Comparison of ENCODE assay signal across 20 cellular contexts in genomic region chr2:230224458-230224857, GRCh38. TPM values are rescaled to one million over a fixed set of nuclear protein-coding genes. Genes with fewer than 3 reads are reported as not detected.
A peak's percentile ranks its signal among the peaks of the same experiment; 100 is the strongest.
DNase-seq lines count a peak whose midpoint lies in the region; ATAC-seq and TF ChIP-seq lines count a peak whose summit lies in the region.
"Had no signal": no experiment of that assay in that cellular context is flagged by ENCODE, and none has a peak within 500 bp of the region (broad histone marks: within the 10 kb centered on the region; RNA-seq: fewer than 3 reads in every experiment).

No MANE protein-coding gene starts in this region.

- BruUV-seq in mammary epithelial cell (replicated peaks; lab: Mats Ljungman, UMichigan) (no TSS peak), MCF 10A (replicated peaks; lab: Mats Ljungman, UMichigan) (no TSS peak)

- intact Hi-C loops in mammary epithelial cell (cut with micrococcal nuclease) (loop anchor here (5.0 kb wide), 1 partner anchor 188 kb away; no protein-coding TSS in a partner anchor), MCF 10A (cut with micrococcal nuclease) (loop anchor here (5.0 kb wide), 1 partner anchor 103 kb away; the partner anchor contains the start of gene SP140L)

- H3K9ac ChIP-seq in mammary epithelial cell (ENCODE audit: insufficient read depth, low read length): no peak overlapping the region
- H3K9ac ChIP-seq: SK-N-SH had no signal

- no peak for ATAC-seq in activated naive CD8-positive, alpha-beta T cell treated with anti-CD3 and anti-CD28 coated beads, Interleukin-2, amount 50 U/mL, for 24 hours
- ATAC-seq in stimulated activated naive B cell treated with anti-CD40 and anti-IgM and Interleukin-4, amounts not matched to agents 10 μg/mL and 1 μg/mL and 100 μg/mL, for 72 hours (replicated peaks): no peak
- ATAC-seq in GM19397 (IDR thresholded peaks at IDR 0.05; ENCODE audit: unreplicated experiment): no peak
- ATAC-seq: PC-3 had no signal

- H3K79me2 ChIP-seq in mammary epithelial cell (ENCODE audit: insufficient read depth, low read length): no peaks in the 10 kb centered on the region

- no peaks in the 10 kb centered on the region for H3K36me3 ChIP-seq in mammary epithelial cell (ENCODE audit: insufficient read depth, low read length)
- H3K36me3 ChIP-seq: esophagus squamous epithelium had no signal

- DNase-seq in mammary epithelial cell: no peak
- DNase-seq in MCF 10A (ENCODE audit: unreplicated experiment): no peak
- peak; percentile 25 for DNase-seq in NOMO-1 treated with DMSO at 0.1 percent for 48 hours (lab: John Stamatoyannopoulos, UW; ENCODE audit: unreplicated experiment)
- DNase-seq in activated naive CD8-positive, alpha-beta T cell treated with anti-CD3 and anti-CD28 coated beads, Interleukin-2, amount 50 U/mL, for 24 hours: no peak
- DNase-seq in stimulated activated naive B cell treated with anti-CD40 and anti-IgM and Interleukin-4, amounts not matched to agents 10 μg/mL and 1 μg/mL and 100 μg/mL, for 72 hours: no peak
- no peak for DNase-seq in NCI-H2081 (lab: John Stamatoyannopoulos, UW)
- DNase-seq in NCI-H345 treated with DMSO at 0.1 percent for 48 hours (lab: John Stamatoyannopoulos, UW; ENCODE audit: unreplicated experiment): no peak
- DNase-seq: activated CD4-positive, CD25-positive, alpha-beta regulatory T cell; esophagus squamous epithelium; islet precursor cell; KG1; NCI-H1436 treated with DMSO at 0.1 percent for 48 hours; NCI-H446; nucleus accumbens; PC-3; right cardiac atrium; SK-N-SH; stimulated activated CD4-positive, alpha-beta T cell treated with anti-CD3 and anti-CD28 coated beads, Interleukin-1b, Interleukin-23, amount 100 ng/mL, for 48 hours had no signal

- H3K4me2 ChIP-seq in mammary epithelial cell (ENCODE audit: insufficient read depth, low read depth, low read length): no peak overlapping the region
- H3K4me2 ChIP-seq: SK-N-SH had no signal

- H3K36me3 Mint-ChIP-seq in MCF 10A (ENCODE audit: insufficient read depth, unreplicated experiment): peaks cover 6% of the 10 kb centered on the region
- H3K36me3 Mint-ChIP-seq in activated naive CD8-positive, alpha-beta T cell treated with anti-CD3 and anti-CD28 coated beads, Interleukin-2, amount 50 U/mL, for 24 hours (ENCODE audit: low read depth): peaks cover 21% of the 10 kb centered on the region
- H3K36me3 Mint-ChIP-seq in stimulated activated naive B cell treated with anti-CD40 and anti-IgM and Interleukin-4, amounts not matched to agents 10 μg/mL and 1 μg/mL and 100 μg/mL, for 72 hours: peaks cover 27 to 44% of the 10 kb centered on the region in 2 donors
- H3K36me3 Mint-ChIP-seq: brain had no signal

- peak overlapping the region; percentile 34 for H2AFZ ChIP-seq in mammary epithelial cell (ENCODE audit: low read depth, low read length)

- H3K4me1 ChIP-seq in mammary epithelial cell (ENCODE audit: insufficient read depth, low read length): peaks cover 12% of the 10 kb centered on the region

- no peaks in the 10 kb centered on the region for H4K20me1 ChIP-seq in mammary epithelial cell (ENCODE audit: insufficient read depth, low read length)

- H3K27ac Mint-ChIP-seq in MCF 10A (ENCODE audit: low read depth, unreplicated experiment): no peak overlapping the region
- H3K27ac Mint-ChIP-seq in activated naive CD8-positive, alpha-beta T cell treated with anti-CD3 and anti-CD28 coated beads, Interleukin-2, amount 50 U/mL, for 24 hours: peak overlapping the region; percentile 98
- H3K27ac Mint-ChIP-seq in stimulated activated naive B cell treated with anti-CD40 and anti-IgM and Interleukin-4, amounts not matched to agents 10 μg/mL and 1 μg/mL and 100 μg/mL, for 72 hours: peak overlapping the region; percentile 98
- H3K27ac Mint-ChIP-seq: brain had no signal

- no peaks in the 10 kb centered on the region for H3K27me3 Mint-ChIP-seq in MCF 10A (ENCODE audit: insufficient read depth, unreplicated experiment)
- H3K27me3 Mint-ChIP-seq in activated naive CD8-positive, alpha-beta T cell treated with anti-CD3 and anti-CD28 coated beads, Interleukin-2, amount 50 U/mL, for 24 hours: no peaks in the 10 kb centered on the region
- H3K27me3 Mint-ChIP-seq in stimulated activated naive B cell treated with anti-CD40 and anti-IgM and Interleukin-4, amounts not matched to agents 10 μg/mL and 1 μg/mL and 100 μg/mL, for 72 hours: no peaks in the 10 kb centered on the region
- H3K27me3 Mint-ChIP-seq: brain had no signal

- H3K27ac ChIP-seq in mammary epithelial cell (ENCODE audit: insufficient read depth, low read depth, low read length): no peak overlapping the region

- CTCF ChIA-PET in mammary epithelial cell (lab: Charles Lee; ENCODE audit: low non-redundant PET): no interaction called here
- CTCF ChIA-PET in MCF 10A (lab: Yijun Ruan, JAX): no interaction called here

- no peak overlapping the region for H3K4me3 Mint-ChIP-seq in MCF 10A (ENCODE audit: unreplicated experiment)
- H3K4me3 Mint-ChIP-seq in activated naive CD8-positive, alpha-beta T cell treated with anti-CD3 and anti-CD28 coated beads, Interleukin-2, amount 50 U/mL, for 24 hours: peak overlapping the region; percentile 92
- H3K4me3 Mint-ChIP-seq in stimulated activated naive B cell treated with anti-CD40 and anti-IgM and Interleukin-4, amounts not matched to agents 10 μg/mL and 1 μg/mL and 100 μg/mL, for 72 hours: peak overlapping the region; percentile 95
- H3K4me3 Mint-ChIP-seq: brain had no signal

- no peaks in the 10 kb centered on the region for H3K9me3 ChIP-seq in mammary epithelial cell (replicated peaks; ENCODE audit: insufficient read depth, low read length)
- H3K9me3 ChIP-seq: esophagus squamous epithelium, SK-N-SH had no signal

- in situ Hi-C loops in mammary epithelial cell (cut with MboI; ENCODE audit: low sequenced_read_pairs in 2 of 2): loop anchor here in 1 of 2 donors (25.0 kb wide), 2 partner anchors 188 to 388 kb away; partner anchors contain the start of gene SP100

- POLR2A ChIA-PET in MCF 10A (lab: Yijun Ruan, JAX): no interaction called here

- peaks cover 7% of the 10 kb centered on the region for H3K4me1 Mint-ChIP-seq in MCF 10A (ENCODE audit: insufficient read depth, unreplicated experiment)
- peaks cover 74% of the 10 kb centered on the region for H3K4me1 Mint-ChIP-seq in activated naive CD8-positive, alpha-beta T cell treated with anti-CD3 and anti-CD28 coated beads, Interleukin-2, amount 50 U/mL, for 24 hours
- H3K4me1 Mint-ChIP-seq in stimulated activated naive B cell treated with anti-CD40 and anti-IgM and Interleukin-4, amounts not matched to agents 10 μg/mL and 1 μg/mL and 100 μg/mL, for 72 hours: peaks cover 38 to 78% of the 10 kb centered on the region in 2 donors

- no peaks in the 10 kb centered on the region for H3K27me3 ChIP-seq in mammary epithelial cell (ENCODE audit: insufficient read depth, low read length)
- H3K27me3 ChIP-seq: esophagus squamous epithelium had no signal

- H3K4me3 ChIP-seq in mammary epithelial cell (replicated peaks in 1 of 3; ENCODE audit: insufficient read depth in 1 of 3, low read depth in 2 of 3, low read length in 3 of 3): no peak overlapping the region

- TF ChIP-seq CTCF in mammary epithelial cell (conservative IDR thresholded peaks at IDR 0.05 in 1 of 2, IDR thresholded peaks at IDR 0.05 in 1 of 2; ENCODE audit: extremely low read depth in 1 of 2, insufficient read depth in 1 of 2, low read depth in 1 of 2, low read length in 2 of 2) (no peak), MCF 10A (IDR thresholded peaks at IDR 0.05; ENCODE audit: unreplicated experiment) (no peak)

- H3K9me3 Mint-ChIP-seq in MCF 10A (ENCODE audit: unreplicated experiment): no peaks in the 10 kb centered on the region
- no peaks in the 10 kb centered on the region for H3K9me3 Mint-ChIP-seq in activated naive CD8-positive, alpha-beta T cell treated with anti-CD3 and anti-CD28 coated beads, Interleukin-2, amount 50 U/mL, for 24 hours
- H3K9me3 Mint-ChIP-seq in stimulated activated naive B cell treated with anti-CD40 and anti-IgM and Interleukin-4, amounts not matched to agents 10 μg/mL and 1 μg/mL and 100 μg/mL, for 72 hours: no peaks in the 10 kb centered on the region

- dilution Hi-C loops in mammary epithelial cell (cut with HindIII; ENCODE audit: low sequenced_read_pairs): no loop called here

RNA-seq across cellular contexts. Expression of gene SP140, which starts 1.1 kb away (rescaled TPM):
- total RNA-seq in mammary epithelial cell: 1 to 10 TPM in 1 of 2 donors, not detected in 1; 1.9 TPM
- polyA plus RNA-seq in mammary epithelial cell: 0.66 TPM
- not detected for polyA minus RNA-seq in mammary epithelial cell
- total RNA-seq in MCF 10A (2022): 0.61 TPM in 1 of 2 replicates, not detected in the other
- total RNA-seq: PC-3 had no signal

RNA-seq across cellular contexts. Expression of gene SP110, which starts 4.7 kb away (rescaled TPM):
- total RNA-seq in mammary epithelial cell: 10 to 100 TPM; 11.2 to 12.9 TPM
- polyA plus RNA-seq in mammary epithelial cell: 11.2 TPM
- 27.5 TPM for polyA minus RNA-seq in mammary epithelial cell
- 11.9 and 17.1 TPM in 2 replicates for total RNA-seq in MCF 10A (2022)
